In the genomic region with DNA sequence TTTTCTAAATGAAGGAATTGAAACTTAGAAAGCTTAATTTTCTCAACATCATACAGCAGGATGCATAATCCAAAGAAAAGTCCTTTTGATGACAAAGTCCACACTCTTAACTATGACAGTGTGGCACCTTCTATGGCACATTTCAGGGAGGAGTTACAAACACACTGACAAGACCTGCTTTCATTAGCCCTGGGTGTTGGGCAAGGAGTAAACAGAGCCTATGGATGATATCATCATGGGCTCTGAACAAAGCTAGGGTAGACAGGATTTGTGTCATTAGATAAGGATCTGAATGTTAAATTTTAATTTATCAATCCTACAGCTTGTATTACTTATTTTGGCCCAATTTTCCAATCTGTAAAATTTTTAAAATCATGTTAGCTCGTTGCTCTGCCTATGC, we compare ENCODE assay signal across 25 cellular contexts.
DNase-seq lines count a peak whose midpoint lies in the region; ATAC-seq and TF ChIP-seq lines count a peak whose summit lies in the region.
"Had no signal": no experiment of that assay in that cellular context is flagged by ENCODE, and none has a peak within 500 bp of the region (broad histone marks: within the 10 kb centered on the region; RNA-seq: fewer than 3 reads in every experiment).

No MANE protein-coding gene starts in this region.

- H3K27me3 Mint-ChIP-seq in MCF 10A (ENCODE audit: insufficient read depth, unreplicated experiment): no peaks in the 10 kb centered on the region
- no peaks in the 10 kb centered on the region for H3K27me3 Mint-ChIP-seq in stimulated activated naive CD8-positive, alpha-beta T cell treated with anti-CD3 and anti-CD28 coated beads, Interleukin-15, amount 100 ng/mL, for 72 hours
- H3K27me3 Mint-ChIP-seq: stimulated activated naive B cell treated with anti-CD40 and anti-IgM and Interleukin-4, amounts not matched to agents 10 μg/mL and 1 μg/mL and 100 μg/mL, for 72 hours had no signal

- no peak for TF ChIP-seq POLR2A in breast epithelium (IDR thresholded peaks at IDR 0.05)

- H3K9me3 ChIP-seq in breast epithelium: peaks cover 0 to 4% of the 10 kb centered on the region in 2 donors
- H3K9me3 ChIP-seq in PC-3 (ENCODE audit: low read length): no peaks in the 10 kb centered on the region
- H3K9me3 ChIP-seq: adrenal gland had no signal

- H3K9me2 ChIP-seq in PC-3 (replicated peaks; ENCODE audit: low read length): no peaks in the 10 kb centered on the region

- no peak overlapping the region for H3K4me2 ChIP-seq in PC-3 (ENCODE audit: low read length)

- CTCF ChIA-PET in MCF 10A (lab: Yijun Ruan, JAX): interaction anchor here (0.6 kb wide), 1 partner anchor 196 kb away, joined by 3 read pairs; no protein-coding TSS in a partner anchor
- CTCF ChIA-PET in PC-3 (lab: Charles Lee): no interaction called here

- H3K9ac ChIP-seq in PC-3 (ENCODE audit: low read length): no peak overlapping the region

- POLR2A ChIA-PET in MCF 10A (lab: Yijun Ruan, JAX) (interaction anchor here (0.6 to 1.0 kb wide), 3 partner anchors 65 to 582 kb away, joined by 3 to 4 read pairs (median 4); no protein-coding TSS in a partner anchor), PC-3 (lab: Charles Lee; ENCODE audit: unreplicated experiment) (no interaction called here)

- ATAC-seq in PC-3 (no peak; the same call in 1 of the 2 replicates), esophagus mucosa (peak; percentile 95)
- no peak for ATAC-seq in stimulated activated naive CD8-positive, alpha-beta T cell treated with anti-CD3 and anti-CD28 coated beads, Interleukin-15, amount 100 ng/mL, for 72 hours
- ATAC-seq: activated T-cell treated with anti-CD3 and anti-CD28 coated beads, Interleukin-2, amount 50 U/mL, for 4 hours; left lobe of liver; naive thymus-derived CD8-positive, alpha-beta T cell; stimulated activated naive B cell treated with anti-CD40 and anti-IgM and Interleukin-4, amounts not matched to agents 10 μg/mL and 1 μg/mL and 100 μg/mL, for 72 hours; T-helper 17 cell had no signal

- no peak overlapping the region for H3K4me3 ChIP-seq in breast epithelium
- H3K4me3 ChIP-seq in PC-3 (ENCODE audit: low read length): no peak overlapping the region
- no peak overlapping the region for H3K4me3 ChIP-seq in skeletal muscle cell (ENCODE audit: low read depth, low read length)
- H3K4me3 ChIP-seq: adrenal gland had no signal

- H3K4me1 Mint-ChIP-seq in MCF 10A (ENCODE audit: insufficient read depth, unreplicated experiment): peaks cover 7% of the 10 kb centered on the region
- no peaks in the 10 kb centered on the region for H3K4me1 Mint-ChIP-seq in stimulated activated naive CD8-positive, alpha-beta T cell treated with anti-CD3 and anti-CD28 coated beads, Interleukin-15, amount 100 ng/mL, for 72 hours

- H3K4me1 ChIP-seq in breast epithelium (no peaks in the 10 kb centered on the region), PC-3 (ENCODE audit: insufficient read depth, low read length) (peaks cover 16% of the 10 kb centered on the region)
- H3K4me1 ChIP-seq: adrenal gland had no signal

- no peaks in the 10 kb centered on the region for H3K9me3 Mint-ChIP-seq in MCF 10A (ENCODE audit: unreplicated experiment)
- H3K9me3 Mint-ChIP-seq in stimulated activated naive CD8-positive, alpha-beta T cell treated with anti-CD3 and anti-CD28 coated beads, Interleukin-15, amount 100 ng/mL, for 72 hours: no peaks in the 10 kb centered on the region
- H3K9me3 Mint-ChIP-seq: activated T-cell treated with anti-CD3 and anti-CD28 coated beads, Interleukin-2, amount 50 U/mL, for 4 hours; stimulated activated naive B cell treated with anti-CD40 and anti-IgM and Interleukin-4, amounts not matched to agents 10 μg/mL and 1 μg/mL and 100 μg/mL, for 72 hours had no signal

- intact Hi-C loops in MCF 10A (cut with micrococcal nuclease): no loop called here
- intact Hi-C loops in breast epithelium (cut with DNase I; ENCODE audit: low total_unique reads): no loop called here
- intact Hi-C loops in PC-3 (cut with micrococcal nuclease): no loop called here

- no peaks in the 10 kb centered on the region for H4K20me1 ChIP-seq in PC-3 (ENCODE audit: low read length)

- no peaks in the 10 kb centered on the region for H3F3A ChIP-seq in PC-3 (ENCODE audit: low read length, unreplicated experiment)

- DNase-seq in MCF 10A (ENCODE audit: unreplicated experiment): peak; percentile 11
- DNase-seq in breast epithelium (ENCODE audit: low spot score in 2 of 2): no peak
- peak; percentile 9 for DNase-seq in PC-3
- DNase-seq in skeletal muscle cell (ENCODE audit: low read depth): peak; percentile 8
- no peak for DNase-seq in SIG-M5 (lab: John Stamatoyannopoulos, UW)
- no peak for DNase-seq in NCI-H1105 treated with DMSO at 0.1 percent for 48 hours (lab: John Stamatoyannopoulos, UW)
- DNase-seq in stimulated activated naive CD8-positive, alpha-beta T cell treated with anti-CD3 and anti-CD28 coated beads, Interleukin-15, amount 100 ng/mL, for 72 hours: no peak
- DNase-seq: activated CD4-positive, alpha-beta T cell treated with anti-CD3 and anti-CD28 coated beads for 48 hours; activated naive CD4-positive, alpha-beta T cell; activated T-cell treated with anti-CD3 and anti-CD28 coated beads, Interleukin-2, amount 50 U/mL, for 4 hours; adrenal gland; AML-193; cortex of kidney; head of caudate nucleus; KBM-7; naive thymus-derived CD8-positive, alpha-beta T cell; NCI-H1092; NCI-H187 treated with DMSO at 0.1 percent for 48 hours; NCI-H69; stimulated activated CD4-positive, alpha-beta T cell treated with anti-CD3 and anti-CD28 coated beads, Interleukin-4, amount 100 ng/mL, for 24 hours; stimulated activated naive B cell treated with anti-CD40 and anti-IgM and Interleukin-4, amounts not matched to agents 10 μg/mL and 1 μg/mL and 100 μg/mL, for 72 hours; T-helper 17 cell had no signal

- TF ChIP-seq CTCF in MCF 10A (IDR thresholded peaks at IDR 0.05; ENCODE audit: unreplicated experiment) (no peak), breast epithelium (IDR thresholded peaks at IDR 0.05) (no peak), PC-3 (conservative IDR thresholded peaks at IDR 0.05; ENCODE audit: low read depth, low read length) (no peak)

- H3K36me3 ChIP-seq in breast epithelium (no peaks in the 10 kb centered on the region), PC-3 (ENCODE audit: low read depth, low read length) (no peaks in the 10 kb centered on the region)
- H3K36me3 ChIP-seq: adrenal gland had no signal

- no TSS peak for BruUV-seq in MCF 10A (replicated peaks; lab: Mats Ljungman, UMichigan)
- no TSS peak for BruUV-seq in PC-3 (replicated peaks; lab: Mats Ljungman, UMichigan)

- no peak overlapping the region for H2AFZ ChIP-seq in PC-3 (ENCODE audit: low read length)

- H3K27ac ChIP-seq in breast epithelium (no peak overlapping the region), PC-3 (ENCODE audit: low read length) (peak overlapping the region; percentile 49)
- H3K27ac ChIP-seq: adrenal gland, VCaP had no signal

- H3K36me3 Mint-ChIP-seq in MCF 10A (ENCODE audit: insufficient read depth, unreplicated experiment): no peaks in the 10 kb centered on the region
- H3K36me3 Mint-ChIP-seq: stimulated activated naive B cell treated with anti-CD40 and anti-IgM and Interleukin-4, amounts not matched to agents 10 μg/mL and 1 μg/mL and 100 μg/mL, for 72 hours had no signal

- no peaks in the 10 kb centered on the region for H3K79me2 ChIP-seq in PC-3 (ENCODE audit: low read length)

- H3K27ac Mint-ChIP-seq in MCF 10A (ENCODE audit: low read depth, unreplicated experiment): peak overlapping the region; percentile 57
- H3K27ac Mint-ChIP-seq in stimulated activated naive CD8-positive, alpha-beta T cell treated with anti-CD3 and anti-CD28 coated beads, Interleukin-15, amount 100 ng/mL, for 72 hours: no peak overlapping the region
- H3K27ac Mint-ChIP-seq: stimulated activated naive B cell treated with anti-CD40 and anti-IgM and Interleukin-4, amounts not matched to agents 10 μg/mL and 1 μg/mL and 100 μg/mL, for 72 hours; T-helper 17 cell had no signal

- H3K27me3 ChIP-seq in breast epithelium (no peaks in the 10 kb centered on the region), PC-3 (ENCODE audit: low read length) (no peaks in the 10 kb centered on the region)
- H3K27me3 ChIP-seq: adrenal gland had no signal

- no peak overlapping the region for H3K4me3 Mint-ChIP-seq in MCF 10A (ENCODE audit: unreplicated experiment)
- H3K4me3 Mint-ChIP-seq in stimulated activated naive CD8-positive, alpha-beta T cell treated with anti-CD3 and anti-CD28 coated beads, Interleukin-15, amount 100 ng/mL, for 72 hours: no peak overlapping the region
- H3K4me3 Mint-ChIP-seq: activated T-cell treated with anti-CD3 and anti-CD28 coated beads, Interleukin-2, amount 50 U/mL, for 4 hours; naive thymus-derived CD8-positive, alpha-beta T cell; stimulated activated naive B cell treated with anti-CD40 and anti-IgM and Interleukin-4, amounts not matched to agents 10 μg/mL and 1 μg/mL and 100 μg/mL, for 72 hours; T-helper 17 cell had no signal

Comparison
In these comparisons a context has a peak if more than half of its experiments do, and no peak if none do; other contexts are left out.
1. DNase-seq: peak in MCF 10A (single experiment), PC-3 (single experiment) and skeletal muscle cell (single experiment); none in breast epithelium (0 of 2), SIG-M5 (single experiment), NCI-H1105 treated with DMSO at 0.1 percent for 48 hours (single experiment) and stimulated activated naive CD8-positive, alpha-beta T cell treated with anti-CD3 and anti-CD28 coated beads, Interleukin-15, amount 100 ng/mL, for 72 hours (0 of 2).